Comparison of ENCODE assay signal across 1 cellular context in the genomic region with DNA sequence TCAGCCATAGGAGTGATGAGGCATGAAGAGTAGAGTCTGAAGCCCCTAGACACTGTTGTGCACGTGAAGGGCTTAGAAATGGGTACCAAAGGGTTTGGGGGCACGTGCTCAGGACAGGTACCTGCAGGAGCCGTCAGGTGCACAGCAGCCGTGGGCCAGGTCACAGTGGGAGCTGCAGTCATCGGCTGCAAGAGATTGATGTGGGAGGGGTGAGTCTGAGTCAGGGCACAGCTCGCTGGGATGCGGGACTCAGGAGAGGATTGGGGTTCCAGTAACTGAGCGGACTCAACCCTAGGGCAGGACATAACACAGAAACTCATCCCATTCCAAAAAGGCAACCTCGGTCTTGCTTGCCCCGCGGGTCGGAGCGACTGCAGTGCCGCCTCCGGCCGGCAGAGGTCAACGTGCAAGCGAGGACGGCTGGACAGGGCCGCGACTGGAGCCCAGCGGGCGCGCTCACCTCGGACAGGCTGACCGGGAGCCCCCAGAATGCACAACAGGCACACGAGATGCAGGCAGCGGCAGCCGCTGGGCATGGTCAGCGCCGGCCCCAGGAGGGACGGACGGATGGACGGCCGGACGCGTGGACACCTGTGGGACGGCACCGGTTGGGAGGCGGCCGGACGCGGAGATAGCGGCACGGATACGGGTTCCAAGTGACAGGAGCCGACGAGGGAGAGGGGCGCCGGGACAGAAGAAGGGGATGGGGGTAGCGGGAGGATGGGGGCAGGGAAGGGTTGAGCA.
TF ChIP-seq lines count a peak whose summit lies in the region.

No MANE protein-coding gene starts in this region.

TF ChIP-seq in GM12878, 131 proteins besides CTCF, POLR2A, EP300 and RAD21 (continued from another document):
- TF ChIP-seq KDM1A (IDR thresholded peaks at IDR 0.05; ENCODE audit: borderline replicate concordance) (no peak), IKZF2 (IDR thresholded peaks at IDR 0.05) (no peak)
- TF ChIP-seq, protein P1, sequence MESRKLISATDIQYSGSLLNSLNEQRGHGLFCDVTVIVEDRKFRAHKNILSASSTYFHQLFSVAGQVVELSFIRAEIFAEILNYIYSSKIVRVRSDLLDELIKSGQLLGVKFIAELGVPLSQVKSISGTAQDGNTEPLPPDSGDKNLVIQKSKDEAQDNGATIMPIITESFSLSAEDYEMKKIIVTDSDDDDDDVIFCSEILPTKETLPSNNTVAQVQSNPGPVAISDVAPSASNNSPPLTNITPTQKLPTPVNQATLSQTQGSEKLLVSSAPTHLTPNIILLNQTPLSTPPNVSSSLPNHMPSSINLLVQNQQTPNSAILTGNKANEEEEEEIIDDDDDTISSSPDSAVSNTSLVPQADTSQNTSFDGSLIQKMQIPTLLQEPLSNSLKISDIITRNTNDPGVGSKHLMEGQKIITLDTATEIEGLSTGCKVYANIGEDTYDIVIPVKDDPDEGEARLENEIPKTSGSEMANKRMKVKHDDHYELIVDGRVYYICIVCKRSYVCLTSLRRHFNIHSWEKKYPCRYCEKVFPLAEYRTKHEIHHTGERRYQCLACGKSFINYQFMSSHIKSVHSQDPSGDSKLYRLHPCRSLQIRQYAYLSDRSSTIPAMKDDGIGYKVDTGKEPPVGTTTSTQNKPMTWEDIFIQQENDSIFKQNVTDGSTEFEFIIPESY (IDR thresholded peaks at IDR 0.05) = no peak
